ENCODE assay signal across 1 cellular context in the genomic region with DNA sequence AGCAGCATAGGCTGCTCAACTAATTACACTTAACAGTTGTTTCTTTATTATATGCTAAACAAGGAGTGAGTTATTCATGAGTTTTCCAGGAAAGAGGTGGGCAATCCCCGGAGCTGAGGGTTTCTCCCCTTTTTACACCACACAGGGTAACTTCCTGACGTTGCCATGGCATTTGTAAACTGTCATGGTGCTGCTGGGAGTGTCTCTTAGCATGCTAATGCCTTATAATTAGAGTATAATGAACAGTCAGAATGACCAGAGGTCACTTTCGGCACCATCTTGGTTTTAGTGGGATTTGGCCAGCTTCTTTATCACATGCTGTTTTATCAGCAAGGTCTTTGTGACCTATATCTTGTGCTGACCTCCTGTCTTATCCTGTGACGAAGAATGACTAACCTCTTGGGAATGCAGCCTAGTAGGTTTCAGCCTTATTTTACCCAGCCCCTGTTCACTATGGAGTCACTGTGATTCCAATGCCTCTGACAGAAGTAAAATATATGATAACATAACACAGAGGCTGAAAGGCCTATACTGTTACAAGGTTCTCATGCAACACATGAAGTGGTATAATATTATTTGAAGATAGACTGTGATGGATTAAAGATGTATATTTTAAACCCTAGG.
TF ChIP-seq lines count a peak whose summit lies in the region.

No MANE protein-coding gene starts in this region.

TF ChIP-seq in SK-N-SH, 30 proteins besides CTCF, POLR2A, EP300 and RAD21 (continued from another document):
- TF ChIP-seq ZBTB33 (IDR thresholded peaks at IDR 0.05; ENCODE audit: borderline replicate concordance, low read depth) = no peak
- no peak for TF ChIP-seq RFX5 (IDR thresholded peaks at IDR 0.05; ENCODE audit: low read length)
- no peak for TF ChIP-seq NFIC (IDR thresholded peaks at IDR 0.05; ENCODE audit: borderline replicate concordance)
- no peak for TF ChIP-seq FOXJ3 (CRISPR knock-in tag; IDR thresholded peaks at IDR 0.05)
- no peak for TF ChIP-seq EZH2phosphoT487 (IDR thresholded peaks at IDR 0.05; ENCODE audit: borderline replicate concordance, low read depth)
- no peak for TF ChIP-seq REST (IDR thresholded peaks at IDR 0.05; ENCODE audit: low read depth, low read length)
- TF ChIP-seq FOSL2 (IDR thresholded peaks at IDR 0.05; ENCODE audit: borderline replicate concordance, low read depth) = no peak
- TF ChIP-seq IRF3 (IDR thresholded peaks at IDR 0.05; ENCODE audit: low read depth, low read length) = no peak
